ENCODE assay signal across 8 cellular contexts in the genomic region with DNA sequence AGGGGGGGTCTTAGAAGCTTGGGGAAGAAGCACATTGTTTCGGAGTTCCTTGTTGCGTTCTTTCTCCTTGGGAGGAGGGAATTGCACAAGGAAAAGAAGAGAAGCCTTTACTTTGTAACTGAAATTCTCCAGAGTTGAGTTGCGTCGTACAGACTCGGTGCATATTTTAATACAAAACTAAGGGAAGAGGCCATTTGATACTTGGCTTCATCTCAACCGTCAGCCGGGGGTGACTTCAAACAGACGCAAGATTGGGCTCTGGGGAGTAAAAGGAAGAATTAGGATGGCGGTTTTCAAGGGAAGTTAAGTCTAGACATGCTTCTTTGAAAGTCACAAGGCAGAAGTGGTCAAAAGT. TPM values are rescaled to one million over a fixed set of nuclear protein-coding genes. Genes with fewer than 3 reads are reported as not detected.
DNase-seq lines count a peak whose midpoint lies in the region; ATAC-seq, FAIRE-seq and TF ChIP-seq lines count a peak whose summit lies in the region.
"Had no signal": no experiment of that assay in that cellular context is flagged by ENCODE, and none has a peak within 500 bp of the region (broad histone marks: within the 10 kb centered on the region; RNA-seq: fewer than 3 reads in every experiment).

No MANE protein-coding gene starts in this region.

- DNase-seq in astrocyte of the spinal cord (ENCODE audit: low read depth, low spot score) = peak; percentile 45
- no peak for DNase-seq in HepG2 (ENCODE audit: low spot score)
- no peak for DNase-seq in middle frontal gyrus (ENCODE audit: extremely low spot score, low spot score)
- no peak for DNase-seq in Ammon's horn (ENCODE audit: low spot score)
- DNase-seq in AML-193 (lab: John Stamatoyannopoulos, UW) = no peak
- DNase-seq: stimulated activated CD4-positive, alpha-beta T cell treated with anti-CD3 and anti-CD28 coated beads, Interleukin-1b, Interleukin-23, amount 100 ng/mL, for 48 hours had no signal

- CTCF ChIA-PET in HepG2 (lab: Yijun Ruan, JAX; ENCODE audit: low intra/inter-chr PET ratio, low total read pairs) = no interaction called here

- TF ChIP-seq CTCF in astrocyte of the spinal cord (IDR thresholded peaks at IDR 0.05; ENCODE audit: low read depth, low read length) (no peak), HepG2 (CRISPR knock-in tag; IDR thresholded peaks at IDR 0.05) (no peak)

- 7% methylated on average over 9 of the region's 9 CpGs for WGBS in HUES64
- 10% methylated on average over 9 of the region's 9 CpGs for WGBS in HepG2 (ENCODE audit: low lambda C conversion rate)

- no peak overlapping the region for H2AFZ ChIP-seq in HepG2 (ENCODE audit: low read length)

- peak overlapping the region; percentile 76 for H3K4me3 ChIP-seq in HUES64 (ENCODE audit: low read length)
- peak overlapping the region; percentile 48 for H3K4me3 ChIP-seq in astrocyte of the spinal cord (ENCODE audit: low read depth, low read length)
- peak overlapping the region; percentile 67 to 97 (median 79) for H3K4me3 ChIP-seq in HepG2 (replicated peaks in 1 of 3; ENCODE audit: insufficient read depth in 1 of 3, low read depth in 2 of 3, low read length in 3 of 3)
- peak overlapping the region; percentile 68 to 77 for H3K4me3 ChIP-seq in stomach smooth muscle (ENCODE audit: low read length in 2 of 2)

- H3K27me3 ChIP-seq in HUES64 (ENCODE audit: insufficient read depth, low read length) (peaks cover 65% of the 10 kb centered on the region), HepG2 (ENCODE audit: control insufficient read depth in 1 of 2, insufficient read depth in 2 of 2, low read length in 2 of 2) (no peaks in the 10 kb centered on the region; a peak in 1 of 5 replicates), stomach smooth muscle (ENCODE audit: control insufficient read depth in 1 of 2, insufficient read depth in 2 of 2, low read length in 2 of 2) (peaks cover 29 to 55% of the 10 kb centered on the region in 2 donors)

- H3K4me2 ChIP-seq in HepG2 (ENCODE audit: low read depth, low read length) = peak overlapping the region; percentile 94

- TF ChIP-seq EP300 in HepG2 (IDR thresholded peaks at IDR 0.05; ENCODE audit: low read depth in 2 of 2, low read length in 2 of 2) = no peak
- no peak for TF ChIP-seq EP300 in HepG2 (CRISPR knock-in tag; IDR thresholded peaks at IDR 0.05; ENCODE audit: borderline replicate concordance)

- H3K79me2 ChIP-seq in HepG2 (ENCODE audit: insufficient read depth, low read length) = peaks cover 15% of the 10 kb centered on the region

- no peak for FAIRE-seq in HepG2 (lab: Jason Lieb, UNC)

- TF ChIP-seq POLR2A in HepG2 (IDR thresholded peaks at IDR 0.05; ENCODE audit: insufficient read depth in 1 of 2, low read depth in 2 of 2, low read length in 2 of 2) = no peak

- ATAC-seq in HepG2 = no peak

- no peak for TF ChIP-seq RAD21 in HepG2 (CRISPR knock-in tag; IDR thresholded peaks at IDR 0.05)

- H3K4me1 ChIP-seq in HUES64 (ENCODE audit: insufficient read depth, low read length) (peaks cover 30% of the 10 kb centered on the region), HepG2 (ENCODE audit: insufficient read depth, low read length) (peaks cover 57% of the 10 kb centered on the region), stomach smooth muscle (ENCODE audit: control insufficient read depth, insufficient read depth, low read length) (peaks cover 33% of the 10 kb centered on the region)

- peak overlapping the region; percentile 52 for H3K9ac ChIP-seq in HUES64 (ENCODE audit: low read depth, low read length)
- peak overlapping the region; percentile 73 for H3K9ac ChIP-seq in HepG2 (ENCODE audit: insufficient read depth, low read depth, low read length)
- H3K9ac ChIP-seq in stomach smooth muscle (ENCODE audit: low read length in 2 of 2) = peak overlapping the region in 1 of 2 donors; percentile 36

- POLR2A ChIA-PET in HepG2 (lab: Yijun Ruan, JAX) = no interaction called here

- H3K27ac ChIP-seq in HUES64 (ENCODE audit: low read depth, low read length) = no peak overlapping the region
- peak overlapping the region; percentile 87 for H3K27ac ChIP-seq in HepG2 (ENCODE audit: extremely low read length, insufficient read depth, low read length)
- no peak overlapping the region for H3K27ac ChIP-seq in stomach smooth muscle (ENCODE audit: low read length)

- no peaks in the 10 kb centered on the region for H4K20me1 ChIP-seq in HepG2 (ENCODE audit: insufficient read depth, low read length)

- H3K9me3 ChIP-seq in HUES64 (ENCODE audit: insufficient read depth, low read depth, low read length) = no peaks in the 10 kb centered on the region
- H3K9me3 ChIP-seq in HepG2 (ENCODE audit: low read length) = no peaks in the 10 kb centered on the region
- H3K9me3 ChIP-seq in stomach smooth muscle (ENCODE audit: control insufficient read depth in 2 of 2, low read length in 2 of 2) = no peaks in the 10 kb centered on the region

- in situ Hi-C loops in astrocyte of the spinal cord (cut with HindIII; ENCODE audit: low sequenced_read_pairs) (no loop called here), HepG2 (cut with HindIII; ENCODE audit: extremely low pct_ligation_motif_present, low pct_unique_long_range_greater_than_20kb) (loop anchor here (10.0 kb wide), 1 partner anchor 640 kb away; no protein-coding TSS in a partner anchor)

- H3K36me3 ChIP-seq in HUES64 (ENCODE audit: insufficient read depth, low read length) (no peaks in the 10 kb centered on the region), HepG2 (replicated peaks in 1 of 2; ENCODE audit: control insufficient read depth in 1 of 2, insufficient read depth in 2 of 2, low read length in 2 of 2) (no peaks in the 10 kb centered on the region), stomach smooth muscle (ENCODE audit: control insufficient read depth in 2 of 2, insufficient read depth in 2 of 2, low read length in 2 of 2) (no peaks in the 10 kb centered on the region)

- intact Hi-C loops in HepG2 (cut with micrococcal nuclease; ENCODE audit: unreplicated experiment) = loop anchor here (10.0 kb wide), 1 partner anchor 360 kb away; no protein-coding TSS in a partner anchor

- BruUV-seq in HepG2 (replicated peaks; lab: Mats Ljungman, UMichigan) = no TSS peak

TF ChIP-seq in HepG2, 621 proteins besides CTCF, POLR2A, EP300 and RAD21:
- TF ChIP-seq, protein P1, sequence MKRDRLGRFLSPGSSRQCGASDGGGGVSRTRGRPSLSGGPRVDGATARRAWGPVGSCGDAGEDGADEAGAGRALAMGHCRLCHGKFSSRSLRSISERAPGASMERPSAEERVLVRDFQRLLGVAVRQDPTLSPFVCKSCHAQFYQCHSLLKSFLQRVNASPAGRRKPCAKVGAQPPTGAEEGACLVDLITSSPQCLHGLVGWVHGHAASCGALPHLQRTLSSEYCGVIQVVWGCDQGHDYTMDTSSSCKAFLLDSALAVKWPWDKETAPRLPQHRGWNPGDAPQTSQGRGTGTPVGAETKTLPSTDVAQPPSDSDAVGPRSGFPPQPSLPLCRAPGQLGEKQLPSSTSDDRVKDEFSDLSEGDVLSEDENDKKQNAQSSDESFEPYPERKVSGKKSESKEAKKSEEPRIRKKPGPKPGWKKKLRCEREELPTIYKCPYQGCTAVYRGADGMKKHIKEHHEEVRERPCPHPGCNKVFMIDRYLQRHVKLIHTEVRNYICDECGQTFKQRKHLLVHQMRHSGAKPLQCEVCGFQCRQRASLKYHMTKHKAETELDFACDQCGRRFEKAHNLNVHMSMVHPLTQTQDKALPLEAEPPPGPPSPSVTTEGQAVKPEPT (CRISPR knock-in tag; IDR thresholded peaks at IDR 0.05; ENCODE audit: low read depth) = peak; percentile 0; the same call in 1 of the 2 replicates
- no peak for TF ChIP-seq NCOA1 (CRISPR knock-in tag; IDR thresholded peaks at IDR 0.05)
TF ChIP-seq in HepG2: peak in this region for 1.

RNA-seq across cellular contexts. Expression of gene PRR15, which starts 1.5 kb away (rescaled TPM):
- polyA plus RNA-seq in HUES64 (2013, experiment 1 of 2) = 6.2 TPM
- polyA plus RNA-seq in HUES64 (2013, experiment 2 of 2) = 7.0 TPM
- total RNA-seq in HepG2 (2016; rRNA removed; fragmentation: Illumina TruSeq; extraction: Trizol) = 6.2 and 7.8 TPM in 2 replicates
- 2.9 and 3.6 TPM in 2 replicates for total RNA-seq in HepG2 (2016; cell fraction: cytosol; rRNA removed; fragmentation: Illumina TruSeq; extraction: Trizol; ENCODE audit: low read depth)
- total RNA-seq in HepG2 (2016; cell fraction: insoluble cytoplasmic fraction; rRNA removed; fragmentation: Illumina TruSeq; extraction: Trizol) = 4.6 and 9.4 TPM in 2 replicates
- total RNA-seq in HepG2 (2016; cell fraction: membrane; rRNA removed; fragmentation: Illumina TruSeq; extraction: Trizol) = 7.8 and 8.3 TPM in 2 replicates
- 7.4 and 7.9 TPM in 2 replicates for total RNA-seq in HepG2 (2016; cell fraction: nucleus; rRNA removed; fragmentation: Illumina TruSeq; extraction: Trizol)
- polyA plus RNA-seq in HepG2 (2011; rRNA removed) = 2.3 and 3.2 TPM in 2 replicates
- polyA plus RNA-seq in HepG2 (2011; cell fraction: cytosol; rRNA removed) = 2.9 and 3.1 TPM in 2 replicates
- 2.3 and 3.0 TPM in 2 replicates for polyA plus RNA-seq in HepG2 (2011; cell fraction: nucleus; rRNA removed)
- 2.8 and 3.6 TPM in 2 replicates for polyA plus RNA-seq in HepG2 (2012)
- polyA plus RNA-seq in HepG2 (2016; cell fraction: cytosol; fragmentation: Illumina TruSeq; extraction: Trizol; ENCODE audit: low read depth) = 2.1 and 2.9 TPM in 2 replicates
- 8.8 and 9.5 TPM in 2 replicates for polyA plus RNA-seq in HepG2 (2016; cell fraction: insoluble cytoplasmic fraction; fragmentation: Illumina TruSeq; extraction: Trizol; ENCODE audit: low read depth)
- 6.8 and 6.9 TPM in 2 replicates for polyA plus RNA-seq in HepG2 (2016; cell fraction: membrane; fragmentation: Illumina TruSeq; extraction: Trizol; ENCODE audit: low read depth)
- 11.5 and 13.0 TPM in 2 replicates for polyA plus RNA-seq in HepG2 (2016; cell fraction: nucleus; fragmentation: Illumina TruSeq; extraction: Trizol; ENCODE audit: insufficient read depth, low read depth)
- 0.19 and 2.5 TPM in 2 replicates for polyA minus RNA-seq in HepG2 (2011; rRNA and poly(A)+ RNA removed; ENCODE audit: low replicate concordance)
- polyA minus RNA-seq in HepG2 (2011; cell fraction: cytosol; rRNA and poly(A)+ RNA removed) = 2.4 and 2.6 TPM in 2 replicates
- 2.4 and 2.8 TPM in 2 replicates for polyA minus RNA-seq in HepG2 (2011; cell fraction: nucleus; rRNA and poly(A)+ RNA removed)
